In genomic region chr3:149487598-149488197, GRCh38 we compare ENCODE assay signal across 8 cellular contexts. TPM values are rescaled to one million over a fixed set of nuclear protein-coding genes. Genes with fewer than 3 reads are reported as not detected.
DNase-seq lines count a peak whose midpoint lies in the region; ATAC-seq and TF ChIP-seq lines count a peak whose summit lies in the region.

No MANE protein-coding gene starts in this region.

- H3F3A ChIP-seq in PC-3 (ENCODE audit: low read length, unreplicated experiment): no peaks in the 10 kb centered on the region

- no peak for TF ChIP-seq POLR2A in esophagus squamous epithelium (IDR thresholded peaks at IDR 0.05)
- TF ChIP-seq POLR2A in suprapubic skin (IDR thresholded peaks at IDR 0.05): no peak

- no peak for ATAC-seq in PC-3
- no peak for ATAC-seq in stimulated activated naive CD8-positive, alpha-beta T cell treated with anti-CD3 and anti-CD28 coated beads, Interleukin-15, amount 100 ng/mL, for 72 hours

- no peaks in the 10 kb centered on the region for H3K79me2 ChIP-seq in PC-3 (ENCODE audit: low read length)

- H3K36me3 ChIP-seq in HAP-1 (replicated peaks): no peaks in the 10 kb centered on the region
- H3K36me3 ChIP-seq in PC-3 (ENCODE audit: low read depth, low read length): no peaks in the 10 kb centered on the region
- no peaks in the 10 kb centered on the region for H3K36me3 ChIP-seq in endodermal cell (ENCODE audit: control insufficient read depth, insufficient read depth, low read length)
- no peaks in the 10 kb centered on the region for H3K36me3 ChIP-seq in esophagus squamous epithelium
- H3K36me3 ChIP-seq in suprapubic skin: no peaks in the 10 kb centered on the region

- H3K9ac ChIP-seq in PC-3 (ENCODE audit: low read length): no peak overlapping the region
- no peak overlapping the region for H3K9ac ChIP-seq in endodermal cell (ENCODE audit: extremely low read depth, low read length, poor library complexity, severe bottlenecking)

- no TSS peak for BruUV-seq in PC-3 (replicated peaks; lab: Mats Ljungman, UMichigan)

- DNase-seq in SIG-M5 treated with dmso at 0.1 percent for 504 hours (lab: John Stamatoyannopoulos, UW; ENCODE audit: unreplicated experiment) (peak; percentile 14), SIG-M5 (lab: John Stamatoyannopoulos, UW) (no peak), HAP-1 (ENCODE audit: low spot score in 2 of 2) (peak; percentile 19 to 78), PC-3 (peak; percentile 48), endodermal cell (peak; percentile 87), esophagus squamous epithelium (lab: John Stamatoyannopoulos, UW) (no peak), suprapubic skin (ENCODE audit: low spot score in 2 of 2) (no peak)
- peak; percentile 24 to 35 for DNase-seq in stimulated activated naive CD8-positive, alpha-beta T cell treated with anti-CD3 and anti-CD28 coated beads, Interleukin-15, amount 100 ng/mL, for 72 hours

- CTCF ChIA-PET in PC-3 (lab: Charles Lee): interaction anchor here (0.6 to 0.7 kb wide), 2 partner anchors 233 kb away, joined by 3 read pairs; no protein-coding TSS in a partner anchor

- H3K27ac ChIP-seq in PC-3 (ENCODE audit: low read length) (no peak overlapping the region), endodermal cell (ENCODE audit: low read depth, low read length) (no peak overlapping the region), esophagus squamous epithelium (no peak overlapping the region), suprapubic skin (no peak overlapping the region)

- WGBS in endodermal cell (ENCODE audit: insufficient coverage in 1 of 2, insufficient read length in 1 of 2), 2 experiments: 75 to 79% methylated on average over 4 to 6 of the region's 6 CpGs
- WGBS in esophagus squamous epithelium, 2 donors: 58 to 86% methylated on average over 3 to 6 of the region's 6 CpGs
- WGBS in suprapubic skin: 76% methylated on average over 6 of the region's 6 CpGs

- no peak overlapping the region for H2AFZ ChIP-seq in PC-3 (ENCODE audit: low read length)

- no peaks in the 10 kb centered on the region for H3K9me3 Mint-ChIP-seq in endodermal cell
- no peaks in the 10 kb centered on the region for H3K9me3 Mint-ChIP-seq in stimulated activated naive CD8-positive, alpha-beta T cell treated with anti-CD3 and anti-CD28 coated beads, Interleukin-15, amount 100 ng/mL, for 72 hours

- H3K27ac Mint-ChIP-seq in endodermal cell: no peak overlapping the region
- no peak overlapping the region for H3K27ac Mint-ChIP-seq in stimulated activated naive CD8-positive, alpha-beta T cell treated with anti-CD3 and anti-CD28 coated beads, Interleukin-15, amount 100 ng/mL, for 72 hours

- H3K9me3 ChIP-seq in HAP-1 (no peaks in the 10 kb centered on the region), PC-3 (ENCODE audit: low read length) (no peaks in the 10 kb centered on the region), endodermal cell (ENCODE audit: control insufficient read depth, low read length) (peaks cover 5% of the 10 kb centered on the region), esophagus squamous epithelium (no peaks in the 10 kb centered on the region), suprapubic skin (no peaks in the 10 kb centered on the region)

- POLR2A ChIA-PET in PC-3 (lab: Charles Lee; ENCODE audit: unreplicated experiment): no interaction called here

- H3K9me2 ChIP-seq in PC-3 (replicated peaks; ENCODE audit: low read length): no peaks in the 10 kb centered on the region

- no peaks in the 10 kb centered on the region for H4K20me1 ChIP-seq in PC-3 (ENCODE audit: low read length)

- H3K4me2 ChIP-seq in PC-3 (ENCODE audit: low read length): no peak overlapping the region

- H3K4me1 Mint-ChIP-seq in endodermal cell: peaks cover 4% of the 10 kb centered on the region
- no peaks in the 10 kb centered on the region for H3K4me1 Mint-ChIP-seq in stimulated activated naive CD8-positive, alpha-beta T cell treated with anti-CD3 and anti-CD28 coated beads, Interleukin-15, amount 100 ng/mL, for 72 hours

- no peaks in the 10 kb centered on the region for H3K4me1 ChIP-seq in HAP-1
- H3K4me1 ChIP-seq in PC-3 (ENCODE audit: insufficient read depth, low read length): no peaks in the 10 kb centered on the region
- no peaks in the 10 kb centered on the region for H3K4me1 ChIP-seq in endodermal cell (ENCODE audit: control insufficient read depth, insufficient read depth, low read length)
- peaks cover 0 to 12% (median 6%) of the 10 kb centered on the region in 3 donors for H3K4me1 ChIP-seq in esophagus squamous epithelium
- H3K4me1 ChIP-seq in suprapubic skin: no peaks in the 10 kb centered on the region

- peaks cover 6% of the 10 kb centered on the region for H3K27me3 Mint-ChIP-seq in endodermal cell (ENCODE audit: insufficient read depth)
- peaks cover 31% of the 10 kb centered on the region for H3K27me3 Mint-ChIP-seq in stimulated activated naive CD8-positive, alpha-beta T cell treated with anti-CD3 and anti-CD28 coated beads, Interleukin-15, amount 100 ng/mL, for 72 hours

- no peak overlapping the region for H3K4me3 Mint-ChIP-seq in endodermal cell
- no peak overlapping the region for H3K4me3 Mint-ChIP-seq in stimulated activated naive CD8-positive, alpha-beta T cell treated with anti-CD3 and anti-CD28 coated beads, Interleukin-15, amount 100 ng/mL, for 72 hours

- TF ChIP-seq EP300 in suprapubic skin (IDR thresholded peaks at IDR 0.05): no peak

- TF ChIP-seq CTCF in PC-3 (conservative IDR thresholded peaks at IDR 0.05; ENCODE audit: low read depth, low read length): peak; percentile 67
- peak; percentile 79 for TF ChIP-seq CTCF in endodermal cell (conservative IDR thresholded peaks at IDR 0.05)
- TF ChIP-seq CTCF in esophagus squamous epithelium (IDR thresholded peaks at IDR 0.05): peak in 3 of 6 experiments; percentile 10 to 40 (median 15)
- peak in 1 of 2 donors; percentile 37 for TF ChIP-seq CTCF in suprapubic skin (IDR thresholded peaks at IDR 0.05)

- H3K36me3 Mint-ChIP-seq in endodermal cell (ENCODE audit: low read depth): no peaks in the 10 kb centered on the region

- H3K4me3 ChIP-seq in HAP-1: no peak overlapping the region
- no peak overlapping the region for H3K4me3 ChIP-seq in PC-3 (ENCODE audit: low read length)
- H3K4me3 ChIP-seq in endodermal cell (ENCODE audit: low read length): no peak overlapping the region
- no peak overlapping the region for H3K4me3 ChIP-seq in esophagus squamous epithelium
- H3K4me3 ChIP-seq in suprapubic skin: no peak overlapping the region

- H3K27me3 ChIP-seq in HAP-1 (ENCODE audit: low read depth) (no peaks in the 10 kb centered on the region), PC-3 (ENCODE audit: low read length) (no peaks in the 10 kb centered on the region), endodermal cell (ENCODE audit: control insufficient read depth, insufficient read depth, low read length, poor library complexity, severe bottlenecking) (no peaks in the 10 kb centered on the region), esophagus squamous epithelium (no peaks in the 10 kb centered on the region), suprapubic skin (no peaks in the 10 kb centered on the region)

- intact Hi-C loops in PC-3 (cut with micrococcal nuclease): no loop called here
- intact Hi-C loops in esophagus squamous epithelium (cut with DNase I): loop anchor here (10.0 kb wide), 1 partner anchor 123 kb away; no protein-coding TSS in a partner anchor

- in situ Hi-C loops in HAP-1 (cut with MboI; ENCODE audit: low sequenced_read_pairs): loop anchor here (10.0 to 25.0 kb wide), 4 partner anchors 93 to 725 kb away; no protein-coding TSS in a partner anchor

RNA-seq across cellular contexts. Expression of gene TM4SF4, which starts 13.2 kb away (rescaled TPM):
- total RNA-seq in PC-3 (2014; rRNA removed) (0.23 and 0.40 TPM in 2 replicates), endodermal cell (not detected), esophagus squamous epithelium (not detected), suprapubic skin (under 1 TPM in 1 of 4 donors, not detected in 3; 0.32 TPM)
- polyA plus RNA-seq in endodermal cell (2013, experiment 1 of 2): not detected
- polyA plus RNA-seq in endodermal cell (2013, experiment 2 of 2): not detected

Comparison
In these comparisons a context has a peak if more than half of its experiments do, and no peak if none do; other contexts are left out.
1. DNase-seq: peak in SIG-M5 treated with dmso at 0.1 percent for 504 hours (single experiment), HAP-1 (2 of 2), PC-3 (single experiment), endodermal cell (single experiment) and stimulated activated naive CD8-positive, alpha-beta T cell treated with anti-CD3 and anti-CD28 coated beads, Interleukin-15, amount 100 ng/mL, for 72 hours (2 of 2); none in SIG-M5 (single experiment), esophagus squamous epithelium (single experiment) and suprapubic skin (0 of 2).